In genomic region chr12:53176750-53177149, GRCh38 we compare ENCODE assay signal across 17 cellular contexts. TPM values are rescaled to one million over a fixed set of nuclear protein-coding genes. Genes with fewer than 3 reads are reported as not detected.
DNase-seq lines count a peak whose midpoint lies in the region; ATAC-seq and TF ChIP-seq lines count a peak whose summit lies in the region.
"Had no signal": no experiment of that assay in that cellular context is flagged by ENCODE, and none has a peak within 500 bp of the region (broad histone marks: within the 10 kb centered on the region; RNA-seq: fewer than 3 reads in every experiment).

No MANE protein-coding gene starts in this region.

- peaks cover 15% of the 10 kb centered on the region for H3K36me3 Mint-ChIP-seq in activated T-cell treated with anti-CD3 and anti-CD28 coated beads, Interleukin-2, amount 50 U/mL, for 24 hours (ENCODE audit: low read depth)
- peaks cover 1 to 7% (median 3%) of the 10 kb centered on the region in 3 experiments; a peak in 5 of 7 replicates for H3K36me3 Mint-ChIP-seq in H9 (ENCODE audit: insufficient read depth in 1 of 3, low read depth in 3 of 3)
- H3K36me3 Mint-ChIP-seq in endothelial cell (ENCODE audit: low read depth, unreplicated experiment) = peaks cover 11% of the 10 kb centered on the region

- ATAC-seq in left lobe of liver (no peak), HG03432 (IDR thresholded peaks at IDR 0.05; ENCODE audit: unreplicated experiment) (no peak)
- ATAC-seq: HCT116 had no signal

- no peak overlapping the region for H4K8ac ChIP-seq in H9 (replicated peaks; ENCODE audit: insufficient read length, low read depth, low read length)

- no peak overlapping the region for H2AK5ac ChIP-seq in H9 (ENCODE audit: insufficient read length, low read length)

- H2BK15ac ChIP-seq in H9 (ENCODE audit: low read depth, low read length) = no peak overlapping the region

- no peak overlapping the region for H3T11ph ChIP-seq in H9 (ENCODE audit: low read length)

- peaks cover under 1% of the 10 kb centered on the region for H4K20me1 ChIP-seq in H9 (ENCODE audit: control insufficient read depth, insufficient read depth, insufficient read length)

- H2AFZ ChIP-seq in H9 (ENCODE audit: low read length) = no peak overlapping the region

- no peaks in the 10 kb centered on the region for H3K79me2 ChIP-seq in H9 (ENCODE audit: insufficient read depth, low read length)

- no peaks in the 10 kb centered on the region for H3K9me3 ChIP-seq in H9 (ENCODE audit: control insufficient read depth, low read depth, low read length)
- H3K9me3 ChIP-seq: BLaER1 had no signal

- peaks cover 3% of the 10 kb centered on the region; the same call in 1 of the 2 replicates for H3K4me1 ChIP-seq in H9 (ENCODE audit: insufficient read depth, low read length)

- H4K91ac ChIP-seq in H9 (ENCODE audit: insufficient read length, low read depth, low read length) = no peak overlapping the region

- no peak overlapping the region for H3K27ac ChIP-seq in H9 (ENCODE audit: insufficient read length, low read depth, low read length)
- H3K27ac ChIP-seq: BLaER1 had no signal

- no peak overlapping the region for H3K4me3 Mint-ChIP-seq in activated T-cell treated with anti-CD3 and anti-CD28 coated beads, Interleukin-2, amount 50 U/mL, for 24 hours
- no peak overlapping the region for H3K4me3 Mint-ChIP-seq in H9
- H3K4me3 Mint-ChIP-seq in endothelial cell (ENCODE audit: unreplicated experiment) = no peak overlapping the region
- H3K4me3 Mint-ChIP-seq: B cell; CD14-positive monocyte; CD4-positive, alpha-beta T cell; HFFc6 had no signal

- no peak overlapping the region for H2BK5ac ChIP-seq in H9 (ENCODE audit: insufficient read length, low read length)

- no peak overlapping the region for H2BK120ac ChIP-seq in H9 (ENCODE audit: low read depth, low read length, poor library complexity, severe bottlenecking)

- no peak overlapping the region for H3K4ac ChIP-seq in H9 (ENCODE audit: low read depth, low read length)

- peaks cover 25% of the 10 kb centered on the region for H3K4me1 Mint-ChIP-seq in activated T-cell treated with anti-CD3 and anti-CD28 coated beads, Interleukin-2, amount 50 U/mL, for 24 hours (ENCODE audit: low read depth)
- H3K4me1 Mint-ChIP-seq in H9 (peaks cover 25 to 27% of the 10 kb centered on the region in 2 experiments), endothelial cell (ENCODE audit: unreplicated experiment) (peaks cover 25% of the 10 kb centered on the region)

- TF ChIP-seq CTCF in H9 (conservative IDR thresholded peaks at IDR 0.05) (no peak), endothelial cell (IDR thresholded peaks at IDR 0.05; ENCODE audit: unreplicated experiment) (no peak)

- H3K27ac Mint-ChIP-seq in activated T-cell treated with anti-CD3 and anti-CD28 coated beads, Interleukin-2, amount 50 U/mL, for 24 hours = no peak overlapping the region
- H3K27ac Mint-ChIP-seq in H9 (no peak overlapping the region), endothelial cell (ENCODE audit: unreplicated experiment) (no peak overlapping the region)
- H3K27ac Mint-ChIP-seq: B cell; CD14-positive monocyte; CD4-positive, alpha-beta T cell had no signal

- DNase-seq in activated T-cell treated with anti-CD3 and anti-CD28 coated beads, Interleukin-2, amount 50 U/mL, for 1 hour = peak; percentile 1
- no peak for DNase-seq in activated T-cell treated with anti-CD3 and anti-CD28 coated beads, Interleukin-2, amount 50 U/mL, for 24 hours
- DNase-seq in H9 = peak; percentile 4
- peak; percentile 18 for DNase-seq in left lobe of liver (ENCODE audit: low spot score)
- DNase-seq in endothelial cell (ENCODE audit: low spot score) = no peak
- DNase-seq: Calu3; CD4-positive, alpha-beta T cell; COR-L47; DMS53; GOT3; H7; HFFc6 had no signal

- no peak overlapping the region for H2BK20ac ChIP-seq in H9 (ENCODE audit: low read depth, low read length, poor library complexity, severe bottlenecking)

- no peak overlapping the region for H3K14ac ChIP-seq in H9 (ENCODE audit: insufficient read depth, low read length)

- no peaks in the 10 kb centered on the region for H3K9me3 Mint-ChIP-seq in activated T-cell treated with anti-CD3 and anti-CD28 coated beads, Interleukin-2, amount 50 U/mL, for 24 hours
- no peaks in the 10 kb centered on the region; a peak in 1 of 5 replicates for H3K9me3 Mint-ChIP-seq in H9
- no peaks in the 10 kb centered on the region for H3K9me3 Mint-ChIP-seq in endothelial cell (ENCODE audit: unreplicated experiment)
- H3K9me3 Mint-ChIP-seq: CD14-positive monocyte; CD4-positive, alpha-beta T cell; HFFc6 had no signal

- H3K18ac ChIP-seq in H9 (ENCODE audit: insufficient read length, low read depth, low read length) = no peak overlapping the region

- H4K5ac ChIP-seq in H9 (ENCODE audit: insufficient read length, low read depth, low read length) = no peak overlapping the region

- H3K23ac ChIP-seq in H9 (ENCODE audit: insufficient read length, low read depth, low read length) = no peak overlapping the region

- no peak overlapping the region for H3K4me2 ChIP-seq in H9 (ENCODE audit: insufficient read depth, insufficient read length, low read length)
- H3K4me2 ChIP-seq: BLaER1 had no signal

- H3K23me2 ChIP-seq in H9 (ENCODE audit: insufficient read length, low read depth, low read length, poor library complexity, severe bottlenecking) = peaks cover 13% of the 10 kb centered on the region

- no peaks in the 10 kb centered on the region for H3K79me1 ChIP-seq in H9 (ENCODE audit: insufficient read depth, low read depth, low read length, poor library complexity, severe bottlenecking)

- WGBS in H9 (ENCODE audit: extremely low coverage, insufficient read length, low lambda C conversion rate) = no CpG with 5 or more reads among the region's 3 CpGs

- no peak overlapping the region for H3K9ac ChIP-seq in H9 (ENCODE audit: extremely low read depth, insufficient read length, low read length)
- H3K9ac ChIP-seq: BLaER1 had no signal

- no peak overlapping the region for H3K56ac ChIP-seq in H9 (ENCODE audit: insufficient read length, low read depth, low read length)

- H3K27me3 Mint-ChIP-seq in activated T-cell treated with anti-CD3 and anti-CD28 coated beads, Interleukin-2, amount 50 U/mL, for 24 hours = no peaks in the 10 kb centered on the region
- peaks cover 88% of the 10 kb centered on the region for H3K27me3 Mint-ChIP-seq in H9 (ENCODE audit: low read depth)
- H3K27me3 Mint-ChIP-seq in endothelial cell (ENCODE audit: unreplicated experiment) = peaks cover 14% of the 10 kb centered on the region
- H3K27me3 Mint-ChIP-seq: B cell; CD4-positive, alpha-beta T cell had no signal

- H3K27me3 ChIP-seq in H9 (ENCODE audit: insufficient read depth, low read length) = peaks cover 19% of the 10 kb centered on the region; the same call in 1 of the 2 replicates
- H3K27me3 ChIP-seq: BLaER1 had no signal

- H2BK12ac ChIP-seq in H9 (ENCODE audit: insufficient read length, low read depth, low read length) = no peak overlapping the region

RNA-seq across cellular contexts. Expression of gene ZNF740, which starts 3.8 kb away (rescaled TPM):
- total RNA-seq in H9 (2021) = 41.2 and 47.2 TPM in 2 replicates
- 25.9 TPM for total RNA-seq in left lobe of liver
- total RNA-seq in endothelial cell (ENCODE audit: unreplicated experiment) = 47.6 TPM

RNA-seq across cellular contexts. Expression of gene CSAD, which starts 4.0 kb away (rescaled TPM):
- 7.4 and 7.7 TPM in 2 replicates for total RNA-seq in H9 (2021)
- total RNA-seq in left lobe of liver = 53.6 TPM
- 23.8 TPM for total RNA-seq in endothelial cell (ENCODE audit: unreplicated experiment)

RNA-seq across cellular contexts. Expression of gene ITGB7, which starts 30.3 kb away (rescaled TPM):
- total RNA-seq in H9 (2021) = 0.26 and 0.39 TPM in 2 replicates
- total RNA-seq in left lobe of liver = 8.6 TPM
- total RNA-seq in endothelial cell (ENCODE audit: unreplicated experiment) = 0.56 TPM

RNA-seq across cellular contexts. Expression of gene RARG, which starts 55.3 kb away (rescaled TPM):
- total RNA-seq in H9 (2021) = 42.6 and 43.7 TPM in 2 replicates
- 2.5 TPM for total RNA-seq in left lobe of liver
- 7.9 TPM for total RNA-seq in endothelial cell (ENCODE audit: unreplicated experiment)

Comparison
In these comparisons a context has a peak if more than half of its experiments do, and no peak if none do; other contexts are left out.
1. DNase-seq: peak in activated T-cell treated with anti-CD3 and anti-CD28 coated beads, Interleukin-2, amount 50 U/mL, for 1 hour (single experiment), H9 (single experiment) and left lobe of liver (single experiment); none in activated T-cell treated with anti-CD3 and anti-CD28 coated beads, Interleukin-2, amount 50 U/mL, for 24 hours (single experiment) and endothelial cell (single experiment).